In genomic region chr14:21194597-21194996, GRCh38 we compare ENCODE assay signal across 24 cellular contexts. TPM values are rescaled to one million over a fixed set of nuclear protein-coding genes. Genes with fewer than 3 reads are reported as not detected.
A peak's percentile ranks its signal among the peaks of the same experiment; 100 is the strongest.
DNase-seq lines count a peak whose midpoint lies in the region; ATAC-seq, FAIRE-seq and TF ChIP-seq lines count a peak whose summit lies in the region.
"Had no signal": no experiment of that assay in that cellular context is flagged by ENCODE, and none has a peak within 500 bp of the region (broad histone marks: within the 10 kb centered on the region; RNA-seq: fewer than 3 reads in every experiment).

No MANE protein-coding gene starts in this region.

- no peak for FAIRE-seq in K562 (lab: Jason Lieb, UNC)
- FAIRE-seq: A204.1, H54 had no signal

- H4K20me1 ChIP-seq in K562 (replicated peaks; ENCODE audit: control insufficient read depth, insufficient read depth, low read length): no peaks in the 10 kb centered on the region

- H3K9me1 ChIP-seq in K562 (ENCODE audit: control insufficient read depth, insufficient read depth, low read length): no peaks in the 10 kb centered on the region

- ATAC-seq in stimulated activated naive CD8-positive, alpha-beta T cell treated with anti-CD3 and anti-CD28 coated beads, Interleukin-15, amount 100 ng/mL, for 72 hours: no peak
- no peak for ATAC-seq in K562

- H3K4me3 ChIP-seq in K562: no peak overlapping the region
- H3K4me3 ChIP-seq: PC-9, SK-N-MC had no signal

- H3K4me3 Mint-ChIP-seq in activated T-cell treated with anti-CD3 and anti-CD28 coated beads, Interleukin-2, amount 50 U/mL, for 24 hours: no peak overlapping the region
- H3K4me3 Mint-ChIP-seq in stimulated activated naive CD8-positive, alpha-beta T cell treated with anti-CD3 and anti-CD28 coated beads, Interleukin-15, Interleukin-2, amounts not matched to agents 100 ng/mL and 50 ng/mL, for 24 hours: no peak overlapping the region
- H3K4me3 Mint-ChIP-seq in stimulated activated naive CD8-positive, alpha-beta T cell treated with anti-CD3 and anti-CD28 coated beads, Interleukin-15, amount 100 ng/mL, for 72 hours: no peak overlapping the region

- H3K79me2 ChIP-seq in K562 (ENCODE audit: control insufficient read depth, insufficient read depth, low read length): no peaks in the 10 kb centered on the region

- no peak for TF ChIP-seq POLR2A in K562 (conservative IDR thresholded peaks at IDR 0.05)

- H3K4me1 ChIP-seq in K562 (replicated peaks in 1 of 2; ENCODE audit: control insufficient read depth in 2 of 2, insufficient read depth in 2 of 2, low read length in 2 of 2): peaks cover 4 to 11% of the 10 kb centered on the region in 2 experiments; a peak in 3 of 5 replicates

- CTCF ChIA-PET in K562 (lab: Yijun Ruan, JAX; ENCODE audit: low intra/inter-chr PET ratio): no interaction called here

- no peak overlapping the region for H2AFZ ChIP-seq in K562 (ENCODE audit: low read depth, low read length)
- H2AFZ ChIP-seq: PC-9 had no signal

- DNase-seq in activated T-cell treated with anti-CD3 and anti-CD28 coated beads, Interleukin-2, amount 50 U/mL, for 24 hours: no peak
- no peak for DNase-seq in activated T-cell treated with anti-CD3 and anti-CD28 coated beads, Interleukin-2, amount 50 U/mL, for 48 hours
- no peak for DNase-seq in stimulated activated naive CD8-positive, alpha-beta T cell treated with anti-CD3 and anti-CD28 coated beads, Interleukin-15, amount 100 ng/mL, for 72 hours
- DNase-seq in K562 (ENCODE audit: extremely low read depth in 1 of 4, low spot score in 3 of 4) (no peak), KG1 (lab: John Stamatoyannopoulos, UW) (no peak), superior temporal gyrus (ENCODE audit: extremely low spot score) (no peak)
- DNase-seq: COR-L47, DMS 273 treated with DMSO at 0.1 percent for 48 hours, DMS79 treated with DMSO at 0.1 percent for 48 hours, KBM-7, NCI-H1092, NCI-H1436, NCI-H187 treated with DMSO at 0.1 percent for 48 hours, NCI-H2107, NCI-H2227 treated with DMSO at 0.1 percent for 48 hours, NCI-H510A treated with DMSO at 0.1 percent for 48 hours, NCI-H748 treated with DMSO at 0.1 percent for 48 hours, PC-9, RPMI8226, SHP77 treated with DMSO at 0.1 percent for 48 hours had no signal

- no peak overlapping the region for H3K4me2 ChIP-seq in K562 (ENCODE audit: insufficient read depth, low read length)
- H3K4me2 ChIP-seq: PC-9 had no signal

- no peaks in the 10 kb centered on the region for H3K36me3 ChIP-seq in K562 (ENCODE audit: control insufficient read depth, insufficient read depth, low read length)

- peaks cover 22% of the 10 kb centered on the region for H3K4me1 Mint-ChIP-seq in activated T-cell treated with anti-CD3 and anti-CD28 coated beads, Interleukin-2, amount 50 U/mL, for 24 hours (ENCODE audit: low read depth)
- peaks cover 10% of the 10 kb centered on the region for H3K4me1 Mint-ChIP-seq in stimulated activated naive CD8-positive, alpha-beta T cell treated with anti-CD3 and anti-CD28 coated beads, Interleukin-15, Interleukin-2, amounts not matched to agents 100 ng/mL and 50 ng/mL, for 24 hours (ENCODE audit: low read depth)
- peaks cover 23% of the 10 kb centered on the region for H3K4me1 Mint-ChIP-seq in stimulated activated naive CD8-positive, alpha-beta T cell treated with anti-CD3 and anti-CD28 coated beads, Interleukin-15, amount 100 ng/mL, for 72 hours

- no peak overlapping the region for H3K27ac ChIP-seq in K562 (ENCODE audit: extremely low read depth, low read depth, low read length)
- H3K27ac ChIP-seq: PC-9, SK-N-MC had no signal

- peaks cover 2% of the 10 kb centered on the region for H3K27me3 Mint-ChIP-seq in activated T-cell treated with anti-CD3 and anti-CD28 coated beads, Interleukin-2, amount 50 U/mL, for 24 hours
- H3K27me3 Mint-ChIP-seq in stimulated activated naive CD8-positive, alpha-beta T cell treated with anti-CD3 and anti-CD28 coated beads, Interleukin-15, Interleukin-2, amounts not matched to agents 100 ng/mL and 50 ng/mL, for 24 hours: no peaks in the 10 kb centered on the region
- no peaks in the 10 kb centered on the region for H3K27me3 Mint-ChIP-seq in stimulated activated naive CD8-positive, alpha-beta T cell treated with anti-CD3 and anti-CD28 coated beads, Interleukin-15, amount 100 ng/mL, for 72 hours

- no peak for TF ChIP-seq CTCF in K562 (IDR thresholded peaks at IDR 0.05 in 2 of 3, conservative IDR thresholded peaks at IDR 0.05 in 1 of 3; ENCODE audit: insufficient read depth in 2 of 3, low read depth in 1 of 3, low read length in 3 of 3)

- TF ChIP-seq RAD21 in K562 (CRISPR knock-in tag; conservative IDR thresholded peaks at IDR 0.05 in 1 of 2, IDR thresholded peaks at IDR 0.05 in 1 of 2): no peak

- in situ Hi-C loops in K562 (cut with MboI): no loop called here

- H3K9me3 ChIP-seq in K562 (replicated peaks; ENCODE audit: control insufficient read depth, insufficient read depth, low read depth, low read length): no peaks in the 10 kb centered on the region

- intact Hi-C loops in K562 (cut with micrococcal nuclease): no loop called here

- no TSS peak for BruUV-seq in K562 (replicated peaks; lab: Mats Ljungman, UMichigan)

- H3K9me3 Mint-ChIP-seq in activated T-cell treated with anti-CD3 and anti-CD28 coated beads, Interleukin-2, amount 50 U/mL, for 24 hours: no peaks in the 10 kb centered on the region
- no peaks in the 10 kb centered on the region for H3K9me3 Mint-ChIP-seq in stimulated activated naive CD8-positive, alpha-beta T cell treated with anti-CD3 and anti-CD28 coated beads, Interleukin-15, Interleukin-2, amounts not matched to agents 100 ng/mL and 50 ng/mL, for 24 hours
- H3K9me3 Mint-ChIP-seq in stimulated activated naive CD8-positive, alpha-beta T cell treated with anti-CD3 and anti-CD28 coated beads, Interleukin-15, amount 100 ng/mL, for 72 hours: no peaks in the 10 kb centered on the region

- no peaks in the 10 kb centered on the region for H3K36me3 Mint-ChIP-seq in activated T-cell treated with anti-CD3 and anti-CD28 coated beads, Interleukin-2, amount 50 U/mL, for 24 hours (ENCODE audit: low read depth)
- no peaks in the 10 kb centered on the region for H3K36me3 Mint-ChIP-seq in stimulated activated naive CD8-positive, alpha-beta T cell treated with anti-CD3 and anti-CD28 coated beads, Interleukin-15, Interleukin-2, amounts not matched to agents 100 ng/mL and 50 ng/mL, for 24 hours (ENCODE audit: low read depth)

- H3K27me3 ChIP-seq in K562 (ENCODE audit: control insufficient read depth in 2 of 2, insufficient read depth in 2 of 2, low read length in 2 of 2): no peaks in the 10 kb centered on the region

- no peak overlapping the region for H3K9ac ChIP-seq in K562 (ENCODE audit: insufficient read depth in 1 of 2, low read depth in 2 of 2, low read length in 2 of 2)

- POLR2A ChIA-PET in K562 (lab: Yijun Ruan, JAX): interaction anchor here (0.5 to 3.3 kb wide), 2 partner anchors 8 to 10 kb away, joined by 3 to 20 read pairs; no protein-coding TSS in a partner anchor

- no peak for TF ChIP-seq EP300 in K562 (IDR thresholded peaks at IDR 0.05; ENCODE audit: low read length)

- H3K27ac Mint-ChIP-seq in activated T-cell treated with anti-CD3 and anti-CD28 coated beads, Interleukin-2, amount 50 U/mL, for 24 hours: peak overlapping the region; percentile 77
- H3K27ac Mint-ChIP-seq in stimulated activated naive CD8-positive, alpha-beta T cell treated with anti-CD3 and anti-CD28 coated beads, Interleukin-15, Interleukin-2, amounts not matched to agents 100 ng/mL and 50 ng/mL, for 24 hours: peak overlapping the region; percentile 76
- H3K27ac Mint-ChIP-seq in stimulated activated naive CD8-positive, alpha-beta T cell treated with anti-CD3 and anti-CD28 coated beads, Interleukin-15, amount 100 ng/mL, for 72 hours: no peak overlapping the region

TF ChIP-seq in K562, 482 proteins besides CTCF, POLR2A, EP300 and RAD21 (continues in another document):
- TF ChIP-seq ZNF512 (tag; IDR thresholded peaks at IDR 0.05): peak; percentile 85
- TF ChIP-seq NELFE (IDR thresholded peaks at IDR 0.05; ENCODE audit: insufficient read depth, insufficient read length): no peak
- TF ChIP-seq PHF21A (IDR thresholded peaks at IDR 0.05; ENCODE audit: borderline replicate concordance, low read depth): no peak

RNA-seq across cellular contexts. Expression of gene OR5AU1, which starts 38.7 kb away (rescaled TPM):
- not detected in 2 replicates for total RNA-seq in K562 (2011; cell fraction: chromatin; rRNA removed; ENCODE audit: low replicate concordance)
- total RNA-seq in K562 (2011; cell fraction: nucleolus; rRNA removed): not detected in 2 replicates
- total RNA-seq in K562 (2011; cell fraction: nucleoplasm; rRNA removed): not detected in 2 replicates
- total RNA-seq in K562 (2014; rRNA removed): not detected in 2 replicates
- total RNA-seq in K562 (2014; rRNA removed; fragmentation: Illumina TruSeq; extraction: Trizol): not detected in 2 replicates
- total RNA-seq in K562 (2015; rRNA removed; fragmentation: Illumina TruSeq; extraction: Trizol): not detected in 2 replicates
- not detected in 2 replicates for total RNA-seq in K562 (2021)
- not detected in 2 replicates for polyA plus RNA-seq in K562 (2011; rRNA removed)
- not detected in 2 replicates for polyA plus RNA-seq in K562 (2011; cell fraction: cytosol; rRNA removed)
- polyA plus RNA-seq in K562 (2011; cell fraction: nucleus; rRNA removed): not detected in 2 replicates
- not detected in 2 replicates for polyA plus RNA-seq in K562 (2012)
- polyA plus RNA-seq in K562 (2014; fragmentation: Illumina TruSeq; extraction: Trizol): not detected in 2 replicates
- polyA plus RNA-seq in K562 (2014; fragmentation: Nextera tagmentation; extraction: Ambion mirVana): not detected
- not detected in 2 replicates for polyA plus RNA-seq in K562 (2014; rRNA removed)
- 0.06 TPM in 1 of 2 replicates, not detected in the other for polyA minus RNA-seq in K562 (2011; rRNA and poly(A)+ RNA removed)
- not detected in 2 replicates for polyA minus RNA-seq in K562 (2011; cell fraction: cytosol; rRNA and poly(A)+ RNA removed)
- not detected in 2 replicates for polyA minus RNA-seq in K562 (2011; cell fraction: nucleus; rRNA and poly(A)+ RNA removed)
- total RNA-seq: PC-9 had no signal

Comparison
In these comparisons a context has a peak if more than half of its experiments do, and no peak if none do; other contexts are left out.
1. H3K27ac Mint-ChIP-seq: peak in activated T-cell treated with anti-CD3 and anti-CD28 coated beads, Interleukin-2, amount 50 U/mL, for 24 hours (single experiment) and stimulated activated naive CD8-positive, alpha-beta T cell treated with anti-CD3 and anti-CD28 coated beads, Interleukin-15, Interleukin-2, amounts not matched to agents 100 ng/mL and 50 ng/mL, for 24 hours (single experiment); none in stimulated activated naive CD8-positive, alpha-beta T cell treated with anti-CD3 and anti-CD28 coated beads, Interleukin-15, amount 100 ng/mL, for 72 hours (0 of 2).